22 cellular contexts compared by ENCODE assay signal in genomic region chr13:110469597-110469996, GRCh38.
"Had no signal": no experiment of that assay in that cellular context is flagged by ENCODE, and none has a peak within 500 bp of the region (broad histone marks: within the 10 kb centered on the region; RNA-seq: fewer than 3 reads in every experiment).

No MANE protein-coding gene starts in this region.

- H3K36me3 Mint-ChIP-seq: IgD-negative memory B cell had no signal

- FAIRE-seq: HTR-8/SVneo, K562, RCC 7860 had no signal

- H3K27ac ChIP-seq: HL-60, KMS-11 had no signal

- H3K9me3 ChIP-seq: SK-N-SH had no signal

- H3K4me2 ChIP-seq: KMS-11, SK-N-SH had no signal

- H3K4me3 ChIP-seq: K562 had no signal

- H3K9ac ChIP-seq: KMS-11, SK-N-SH had no signal

- H3K9me3 Mint-ChIP-seq: IgD-negative memory B cell had no signal

- DNase-seq: MM.1S, NCI-H1092 treated with DMSO at 0.1 percent for 48 hours, NCI-H1436, NCI-H187, NCI-H2029, NCI-H2081 treated with DMSO at 0.1 percent for 48 hours, NCI-H2171, NCI-H226, NCI-H446, NCI-H510A, NCI-H524 treated with DMSO at 0.1 percent for 48 hours, NCI-H69, NCI-H774, RPMI8226, SHP77, SK-N-SH had no signal
